36 cellular contexts compared by ENCODE assay signal in the genomic region with DNA sequence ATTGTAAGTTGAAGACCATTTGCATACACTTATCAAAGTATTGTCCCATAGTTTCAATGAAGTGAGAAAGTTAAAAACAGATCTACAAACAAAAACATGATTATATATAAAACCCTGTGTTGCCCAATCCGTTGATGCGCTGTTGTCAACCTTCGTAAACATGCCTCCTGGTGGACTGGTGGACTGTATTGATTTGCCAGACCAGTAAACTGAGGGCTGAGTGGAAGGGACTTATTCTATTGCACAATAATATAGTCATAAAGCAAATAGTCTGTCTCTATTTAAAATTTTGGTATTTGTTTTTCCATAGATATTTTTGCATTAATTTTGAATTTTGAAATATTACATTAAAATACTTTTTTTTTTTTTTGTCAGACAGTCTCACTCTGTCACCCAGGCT.
"Had no signal": no experiment of that assay in that cellular context is flagged by ENCODE, and none has a peak within 500 bp of the region (broad histone marks: within the 10 kb centered on the region; RNA-seq: fewer than 3 reads in every experiment).

No MANE protein-coding gene starts in this region.

- ATAC-seq: activated CD4-positive, alpha-beta T cell treated with anti-CD3 and anti-CD28 coated beads for 36 hours; activated CD4-positive, CD25-positive, alpha-beta regulatory T cell treated with anti-CD3 and anti-CD28 coated beads, Interleukin-2, amount 50 U/mL, for 24 hours; activated CD8-positive, alpha-beta memory T cell treated with anti-CD3 and anti-CD28 coated beads, Interleukin-2, amount 10 ng/mL, durations not matched to agents 7 days and 5 days; activated CD8-positive, alpha-beta T cell treated with anti-CD3 and anti-CD28 coated beads, Interleukin-2, amount 10 ng/mL, durations not matched to agents 7 days and 5 days; activated naive CD4-positive, alpha-beta T cell treated with anti-CD3 and anti-CD28 coated beads, Interleukin-2, amount 50 U/mL, for 72 hours; activated T-cell treated with anti-CD3 and anti-CD28 coated beads, Interleukin-2, amount 50 U/mL, for 4 hours; activated T-cell treated with anti-CD3 and anti-CD28 coated beads, Interleukin-2, amount 50 U/mL, for 72 hours; activated T-helper 17 cell treated with anti-CD3 and anti-CD28 coated beads, Interleukin-2, amount 50 U/mL, for 72 hours; body of pancreas; WTC11 had no signal

- H3K9me3 ChIP-seq: adrenal gland, body of pancreas had no signal

- FAIRE-seq: astrocyte, TTC549 had no signal

- H3K27me3 ChIP-seq: adrenal gland, body of pancreas, brain microvascular endothelial cell, breast epithelium had no signal

- DNase-seq: activated CD4-positive, alpha-beta memory T cell treated with anti-CD3 and anti-CD28 coated beads, Interleukin-2, amount 10 ng/mL, durations not matched to agents 7 days and 5 days; activated CD4-positive, alpha-beta T cell treated with anti-CD3 and anti-CD28 coated beads for 1 hour; activated CD4-positive, alpha-beta T cell treated with anti-CD3 and anti-CD28 coated beads for 36 hours; activated CD4-positive, alpha-beta T cell treated with anti-CD3 and anti-CD28 coated beads for 48 hours; activated CD4-positive, alpha-beta T cell treated with anti-CD3 and anti-CD28 coated beads, Interleukin-2, amount 10 ng/mL, durations not matched to agents 7 days and 5 days; activated CD4-positive, alpha-beta T cell treated with anti-CD3 and anti-CD28 coated beads, Interleukin-2, amount 50 U/mL, for 48 hours; activated CD4-positive, CD25-positive, alpha-beta regulatory T cell; activated CD8-positive, alpha-beta memory T cell treated with anti-CD3 and anti-CD28 coated beads for 24 hours; activated CD8-positive, alpha-beta memory T cell treated with anti-CD3 and anti-CD28 coated beads, Interleukin-2, amount 10 ng/mL, durations not matched to agents 7 days and 5 days; activated CD8-positive, alpha-beta T cell treated with anti-CD3 and anti-CD28 coated beads, Interleukin-2, amount 10 ng/mL, durations not matched to agents 7 days and 5 days; activated effector memory CD4-positive, alpha-beta T cell treated with anti-CD3 and anti-CD28 coated beads, Interleukin-2, amount 50 U/mL, for 16 hours; activated gamma-delta T cell treated with Interleukin-2 at 50 U/mL for 16 hours; activated naive CD4-positive, alpha-beta T cell; activated naive CD4-positive, alpha-beta T cell treated with anti-CD3 and anti-CD28 coated beads for 36 hours; activated naive CD4-positive, alpha-beta T cell treated with anti-CD3 and anti-CD28 coated beads, Interleukin-2, amount 50 U/mL, for 16 hours; activated naive CD8-positive, alpha-beta T cell treated with anti-CD3 and anti-CD28 coated beads for 36 hours; activated T-cell treated with anti-CD3 and anti-CD28 coated beads for 4 hours; activated T-cell treated with anti-CD3 and anti-CD28 coated beads, Interleukin-2, amount 50 U/mL, for 1 hour; activated T-cell treated with anti-CD3 and anti-CD28 coated beads, Interleukin-2, amount 50 U/mL, for 4 hours; activated T-cell treated with anti-CD3 and anti-CD28 coated beads, Interleukin-2, amount 50 U/mL, for 72 hours; adrenal gland; amniotic stem cell; aorta; body of pancreas; brain microvascular endothelial cell; central memory CD4-positive, alpha-beta T cell; T-helper 2 cell; T-helper 9 cell; WERI-Rb-1 had no signal

- H3K36me3 ChIP-seq: adrenal gland, brain microvascular endothelial cell, breast epithelium, WERI-Rb-1 had no signal

- H3K4me1 ChIP-seq: adrenal gland, body of pancreas, breast epithelium had no signal

- H3K27ac ChIP-seq: adrenal gland, body of pancreas, brain microvascular endothelial cell, breast epithelium, WERI-Rb-1 had no signal

- H3K4me3 ChIP-seq: adrenal gland, body of pancreas, breast epithelium had no signal
